Comparison of ENCODE assay signal across 8 cellular contexts in the genomic region with DNA sequence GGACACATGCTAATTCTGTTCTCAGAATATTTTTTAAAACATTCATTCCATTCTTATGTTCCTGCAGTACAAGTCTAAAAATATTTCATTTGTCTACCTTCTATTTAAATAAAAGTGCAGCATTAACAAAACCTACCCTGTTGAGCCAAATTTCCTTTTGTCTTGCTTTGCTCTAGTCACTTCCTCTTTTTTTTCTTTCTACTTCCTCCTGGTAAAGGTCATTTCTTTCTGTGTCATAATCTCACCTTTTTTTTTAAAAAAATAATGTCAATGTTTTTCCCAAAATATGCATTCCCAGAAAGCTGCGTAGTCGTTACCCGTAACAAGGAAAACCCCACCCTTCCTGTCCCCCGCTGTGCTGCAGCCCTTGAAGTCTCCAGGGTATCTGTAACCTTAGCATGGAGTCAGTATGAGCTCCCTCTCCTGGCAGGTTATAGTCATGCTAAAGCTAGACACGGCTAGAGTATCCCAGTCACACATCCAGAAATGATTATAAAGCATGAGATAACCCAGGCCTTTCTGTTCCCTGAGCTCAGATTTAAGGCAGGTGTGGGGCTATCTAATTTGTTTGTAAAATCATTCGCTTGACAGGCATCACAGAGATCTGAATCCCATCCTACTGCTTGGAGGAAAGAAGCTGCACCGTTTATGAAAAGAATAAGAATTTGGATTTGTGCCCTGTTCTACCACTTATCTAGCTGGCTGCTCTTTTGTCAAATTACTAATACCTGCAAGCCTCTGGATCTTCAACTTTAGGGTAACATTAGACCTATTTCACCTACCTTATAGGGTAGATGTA. TPM values are rescaled to one million over a fixed set of nuclear protein-coding genes. Genes with fewer than 3 reads are reported as not detected.
DNase-seq lines count a peak whose midpoint lies in the region; ATAC-seq and TF ChIP-seq lines count a peak whose summit lies in the region.

No MANE protein-coding gene starts in this region.

- peak overlapping the region; percentile 77 to 85 for H3K27ac Mint-ChIP-seq in natural killer cell

- peak overlapping the region; percentile 23; the same call in 1 of the 2 replicates for H3K4me3 ChIP-seq in HUES6 (ENCODE audit: low read depth, low read length)
- H3K4me3 ChIP-seq in OCI-LY1 (ENCODE audit: low read depth, low read length, poor library complexity, severe bottlenecking): peak overlapping the region; percentile 50
- peak overlapping the region in 1 of 4 experiments; percentile 37 for H3K4me3 ChIP-seq in fibroblast of lung (replicated peaks in 1 of 4; ENCODE audit: control extremely low read depth in 1 of 4, insufficient read depth in 1 of 4, low read depth in 3 of 4, low read length in 4 of 4)
- peak overlapping the region; percentile 8 to 46 (median 37) for H3K4me3 ChIP-seq in subcutaneous abdominal adipose tissue (ENCODE audit: low read depth in 1 of 5, low read length in 5 of 5)

- H3K9me2 ChIP-seq in OCI-LY1 (ENCODE audit: low read depth, low read length): no peaks in the 10 kb centered on the region

- H3K79me2 ChIP-seq in OCI-LY1 (ENCODE audit: insufficient read depth, low read length): no peaks in the 10 kb centered on the region
- H3K79me2 ChIP-seq in fibroblast of lung (ENCODE audit: control insufficient read depth, insufficient read depth, low read length): no peaks in the 10 kb centered on the region

- H3K27me3 Mint-ChIP-seq in natural killer cell (ENCODE audit: low read depth in 2 of 2): no peaks in the 10 kb centered on the region

- DNase-seq in DMS53 treated with DMSO at 0.1 percent for 48 hours (lab: John Stamatoyannopoulos, UW; ENCODE audit: unreplicated experiment) (peak; percentile 98), fibroblast of lung (ENCODE audit: low read depth in 2 of 2) (peak; percentile 82 to 84), natural killer cell (peak; percentile 37)
- peak; percentile 58 for DNase-seq in activated T-cell treated with anti-CD3 and anti-CD28 coated beads, Interleukin-2, amount 50 U/mL, for 1 hour

- H3K27ac ChIP-seq in HUES6 (ENCODE audit: low read depth, low read length): no peak overlapping the region
- H3K27ac ChIP-seq in OCI-LY1 (ENCODE audit: low read depth, low read length, poor library complexity, severe bottlenecking): peak overlapping the region; percentile 97
- no peak overlapping the region for H3K27ac ChIP-seq in fibroblast of lung (ENCODE audit: insufficient read depth, low read length)
- H3K27ac ChIP-seq in subcutaneous abdominal adipose tissue (ENCODE audit: low read depth, low read length): peak overlapping the region; percentile 70

- H3K4me1 Mint-ChIP-seq in natural killer cell: peaks cover 15 to 16% of the 10 kb centered on the region in 2 donors

- H3K36me3 ChIP-seq in HUES6 (ENCODE audit: control insufficient read depth, insufficient read depth, low read length) (no peaks in the 10 kb centered on the region), OCI-LY1 (ENCODE audit: insufficient read depth, low read length) (no peaks in the 10 kb centered on the region), fibroblast of lung (ENCODE audit: control insufficient read depth, insufficient read depth, low read length) (no peaks in the 10 kb centered on the region), subcutaneous abdominal adipose tissue (ENCODE audit: control insufficient read depth in 5 of 5, insufficient read depth in 5 of 5, low read length in 5 of 5) (no peaks in the 10 kb centered on the region)

- H3K27me3 ChIP-seq in HUES6 (ENCODE audit: control insufficient read depth, insufficient read depth, low read length) (no peaks in the 10 kb centered on the region), OCI-LY1 (ENCODE audit: insufficient read depth, low read length) (no peaks in the 10 kb centered on the region), fibroblast of lung (ENCODE audit: control insufficient read depth, insufficient read depth, low read length) (no peaks in the 10 kb centered on the region), subcutaneous abdominal adipose tissue (ENCODE audit: control insufficient read depth in 5 of 5, insufficient read depth in 4 of 5, low read length in 5 of 5) (no peaks in the 10 kb centered on the region)

- H3K9ac ChIP-seq in HUES6 (ENCODE audit: low read length) (no peak overlapping the region), OCI-LY1 (ENCODE audit: low read length) (peak overlapping the region; percentile 63), fibroblast of lung (ENCODE audit: insufficient read depth, low read length) (no peak overlapping the region), subcutaneous abdominal adipose tissue (ENCODE audit: low read length in 5 of 5) (peak overlapping the region in 4 of 5 donors; percentile 8 to 34 (median 26))

- H3K4me1 ChIP-seq in HUES6 (ENCODE audit: control insufficient read depth, insufficient read depth, low read length) (peaks cover 10% of the 10 kb centered on the region), OCI-LY1 (ENCODE audit: insufficient read depth, low read length, severe bottlenecking) (peaks cover 39% of the 10 kb centered on the region), fibroblast of lung (ENCODE audit: control insufficient read depth, extremely low read depth, insufficient read depth, low read length) (peaks cover 3% of the 10 kb centered on the region), subcutaneous abdominal adipose tissue (ENCODE audit: control insufficient read depth in 5 of 5, insufficient read depth in 5 of 5, low read length in 5 of 5) (peaks cover 5 to 36% (median 25%) of the 10 kb centered on the region in 5 donors)

- TF ChIP-seq CTCF in OCI-LY1 (IDR thresholded peaks at IDR 0.05; ENCODE audit: low read length) (peak; percentile 97), fibroblast of lung (conservative IDR thresholded peaks at IDR 0.05 in 1 of 2, IDR thresholded peaks at IDR 0.05 in 1 of 2; ENCODE audit: low read depth in 1 of 2, low read length in 2 of 2) (peak; percentile 74 to 77), natural killer cell (IDR thresholded peaks at IDR 0.05) (peak; percentile 85)

- peak; percentile 95 for ATAC-seq in GM21528 (IDR thresholded peaks at IDR 0.05; ENCODE audit: low FRiP score, unreplicated experiment)
- ATAC-seq in natural killer cell: peak; percentile 94 to 100 (median 99)

- H3K9me3 Mint-ChIP-seq in natural killer cell: no peaks in the 10 kb centered on the region

- H3K9me3 ChIP-seq in HUES6 (ENCODE audit: control insufficient read depth, insufficient read depth, low read depth, low read length): no peaks in the 10 kb centered on the region
- no peaks in the 10 kb centered on the region for H3K9me3 ChIP-seq in OCI-LY1 (ENCODE audit: low read length)
- H3K9me3 ChIP-seq in fibroblast of lung (ENCODE audit: control insufficient read depth, insufficient read depth, low read depth, low read length): no peaks in the 10 kb centered on the region
- H3K9me3 ChIP-seq in subcutaneous abdominal adipose tissue (ENCODE audit: control insufficient read depth in 5 of 5, low read length in 5 of 5): no peaks in the 10 kb centered on the region

- H4K20me1 ChIP-seq in OCI-LY1 (ENCODE audit: insufficient read depth, low read length): no peaks in the 10 kb centered on the region
- no peaks in the 10 kb centered on the region for H4K20me1 ChIP-seq in fibroblast of lung (ENCODE audit: control insufficient read depth, extremely low read depth, insufficient read depth, low read length)

- H2AFZ ChIP-seq in OCI-LY1 (ENCODE audit: low read length) (peak overlapping the region; percentile 58; the same call in 1 of the 2 replicates), fibroblast of lung (ENCODE audit: low read length) (peak overlapping the region; percentile 24)

- intact Hi-C loops in natural killer cell (cut with micrococcal nuclease): loop anchor here (1.0 to 2.0 kb wide), 2 partner anchors 125 to 151 kb away; a partner anchor contains a TSS

- H3K4me2 ChIP-seq in OCI-LY1 (ENCODE audit: low read length) (peak overlapping the region; percentile 68), fibroblast of lung (ENCODE audit: extremely low read depth, insufficient read depth, low read length) (no peak overlapping the region)

- peaks cover 8% of the 10 kb centered on the region; the same call in 1 of the 2 replicates for H3F3A ChIP-seq in OCI-LY1 (ENCODE audit: insufficient read depth, low read length)

- peak overlapping the region; percentile 83 for H3K4me3 Mint-ChIP-seq in natural killer cell

- no peaks in the 10 kb centered on the region for H3K36me3 Mint-ChIP-seq in natural killer cell

RNA-seq across cellular contexts. Expression of a gene that starts 51.1 kb away (rescaled TPM):
- total RNA-seq in fibroblast of lung (19.5 and 22.3 TPM in 2 replicates), natural killer cell (10 to 100 TPM; 26.0 to 36.9 (median 34.0) TPM)
- polyA plus RNA-seq in fibroblast of lung: 13.0 and 15.4 TPM in 2 replicates
- 17.5 and 21.6 TPM in 2 replicates for polyA plus RNA-seq in fibroblast of lung (2012)
- 2.1 TPM in 1 of 2 replicates, not detected in the other for polyA minus RNA-seq in fibroblast of lung (ENCODE audit: low replicate concordance)

Comparison
In these comparisons a context has a peak if more than half of its experiments do, and no peak if none do; other contexts are left out.
1. DNase-seq: peak in every context shown above with its lines; median percentile 98 in DMS53 treated with DMSO at 0.1 percent for 48 hours; 83 in fibroblast of lung; 58 in activated T-cell treated with anti-CD3 and anti-CD28 coated beads, Interleukin-2, amount 50 U/mL, for 1 hour; 37 in natural killer cell.
2. H3K27ac ChIP-seq: peak in OCI-LY1 (single experiment) and subcutaneous abdominal adipose tissue (single experiment); none in HUES6 (single experiment) and fibroblast of lung (single experiment).
3. H3K9ac ChIP-seq: peak in OCI-LY1 (single experiment) and subcutaneous abdominal adipose tissue (4 of 5); none in HUES6 (single experiment) and fibroblast of lung (single experiment).
4. Peak in every context shown above with its lines, with median percentiles within 50 percentile points of each other: CTCF ChIP-seq.